ENCODE assay signal across 23 cellular contexts in genomic region chr15:35827156-35827555, GRCh38.
DNase-seq lines count a peak whose midpoint lies in the region; TF ChIP-seq lines count a peak whose summit lies in the region.
"Had no signal": no experiment of that assay in that cellular context is flagged by ENCODE, and none has a peak within 500 bp of the region (broad histone marks: within the 10 kb centered on the region; RNA-seq: fewer than 3 reads in every experiment).

No MANE protein-coding gene starts in this region.

- H3K9me3 ChIP-seq in mesenchymal stem cell (ENCODE audit: control insufficient read depth, low read length), result no peaks in the 10 kb centered on the region
- H3K9me3 ChIP-seq: esophagus muscularis mucosa, lower lobe of right lung, prostate gland, upper lobe of left lung had no signal

- H2BK5ac ChIP-seq in mesenchymal stem cell (ENCODE audit: low read depth, low read length, poor library complexity, severe bottlenecking), result no peak overlapping the region

- H4K91ac ChIP-seq in mesenchymal stem cell (ENCODE audit: low read length), result no peak overlapping the region

- no peak overlapping the region for H3K14ac ChIP-seq in mesenchymal stem cell (ENCODE audit: low read length in 2 of 2)

- H3K4me3 ChIP-seq in cardiac fibroblast (replicated peaks in 1 of 2; ENCODE audit: low read depth in 2 of 2, low read length in 2 of 2) (no peak overlapping the region), mesenchymal stem cell (ENCODE audit: insufficient read depth in 1 of 2, low read depth in 1 of 2, low read length in 2 of 2) (no peak overlapping the region)
- H3K4me3 ChIP-seq: esophagus muscularis mucosa, GM12878, lower lobe of right lung, prostate gland, upper lobe of left lung had no signal

- H2BK120ac ChIP-seq in mesenchymal stem cell (ENCODE audit: low read depth, low read length), result no peak overlapping the region

- H2BK15ac ChIP-seq in mesenchymal stem cell (ENCODE audit: low read depth, poor library complexity, severe bottlenecking), result no peak overlapping the region

- no peak overlapping the region for H3K4me2 ChIP-seq in mesenchymal stem cell (ENCODE audit: low read length, poor library complexity, severe bottlenecking)

- H2AK5ac ChIP-seq in mesenchymal stem cell (ENCODE audit: low read length, severe bottlenecking), result no peak overlapping the region

- no peak for TF ChIP-seq CTCF in cardiac fibroblast (IDR thresholded peaks at IDR 0.05; ENCODE audit: low read depth, low read length)

- no peak overlapping the region for H2BK12ac ChIP-seq in mesenchymal stem cell (ENCODE audit: low read length in 2 of 2)

- H3K4ac ChIP-seq in mesenchymal stem cell (ENCODE audit: low read depth in 1 of 2, low read length in 2 of 2), result no peak overlapping the region

- DNase-seq in CMK (ENCODE audit: low read depth) (peak; percentile 21), OCI-M1 (lab: John Stamatoyannopoulos, UW) (peak; percentile 33), cardiac fibroblast (ENCODE audit: low read depth in 2 of 2) (peak; percentile 5 to 6), mesenchymal stem cell (peak; percentile 43), mucosa of gallbladder (ENCODE audit: low spot score) (no peak), NCI-H2029 (lab: John Stamatoyannopoulos, UW) (no peak), ureter (ENCODE audit: low spot score) (no peak)
- DNase-seq in activated effector memory CD4-positive, alpha-beta T cell treated with Interleukin-2 at 50 U/mL for 16 hours, result no peak
- DNase-seq: activated CD4-positive, alpha-beta memory T cell treated with anti-CD3 and anti-CD28 coated beads for 36 hours; activated naive CD8-positive, alpha-beta T cell treated with anti-CD3 and anti-CD28 coated beads, Interleukin-2, amount 10 ng/mL, durations not matched to agents 7 days and 5 days; CD8-positive, alpha-beta memory T cell; DND-41; H9; lower lobe of right lung; NCI-H1105; NCI-H2029 treated with DMSO at 0.1 percent for 48 hours; NCI-H345; NCI-H774; T1000; upper lobe of left lung had no signal

- no peak overlapping the region for H3K23ac ChIP-seq in mesenchymal stem cell (ENCODE audit: low read length in 2 of 2)

- H3K27ac ChIP-seq in mesenchymal stem cell (ENCODE audit: low read length, poor library complexity, severe bottlenecking), result no peak overlapping the region
- H3K27ac ChIP-seq: esophagus muscularis mucosa, lower lobe of right lung, prostate gland, upper lobe of left lung had no signal

- H3K9ac ChIP-seq in mesenchymal stem cell (ENCODE audit: low read length), result no peak overlapping the region

- no peaks in the 10 kb centered on the region for H3K27me3 ChIP-seq in mesenchymal stem cell (ENCODE audit: control insufficient read depth in 1 of 2, insufficient read depth in 1 of 2, low read length in 2 of 2)
- H3K27me3 ChIP-seq: esophagus muscularis mucosa, upper lobe of left lung had no signal

- no peaks in the 10 kb centered on the region for H3K79me1 ChIP-seq in mesenchymal stem cell (replicated peaks; ENCODE audit: low read length, poor library complexity, severe bottlenecking)

- no peak overlapping the region for H3K18ac ChIP-seq in mesenchymal stem cell (ENCODE audit: low read depth in 1 of 2, low read length in 2 of 2)

- no peak overlapping the region for H4K8ac ChIP-seq in mesenchymal stem cell (ENCODE audit: low read length)

- no peaks in the 10 kb centered on the region for H3K36me3 ChIP-seq in mesenchymal stem cell (ENCODE audit: control insufficient read depth in 1 of 2, insufficient read depth in 2 of 2, low read depth in 1 of 2, low read length in 2 of 2)
- H3K36me3 ChIP-seq: esophagus muscularis mucosa, lower lobe of right lung, prostate gland, upper lobe of left lung had no signal

- no CpG with 5 or more reads among the region's 1 CpG for WGBS in mesenchymal stem cell

- H2AFZ ChIP-seq in mesenchymal stem cell (ENCODE audit: low read depth, low read length), result no peak overlapping the region

- H3K4me1 ChIP-seq in mesenchymal stem cell (ENCODE audit: control insufficient read depth, insufficient read depth, low read depth, low read length), result peaks cover 1% of the 10 kb centered on the region
- H3K4me1 ChIP-seq: lower lobe of right lung, prostate gland had no signal

Comparison
In these comparisons a context has a peak if more than half of its experiments do, and no peak if none do; other contexts are left out.
1. DNase-seq: peak in CMK (single experiment), OCI-M1 (single experiment), cardiac fibroblast (2 of 2) and mesenchymal stem cell (single experiment); none in mucosa of gallbladder (single experiment), NCI-H2029 (single experiment), activated effector memory CD4-positive, alpha-beta T cell treated with Interleukin-2 at 50 U/mL for 16 hours (single experiment) and ureter (single experiment).